ENCODE assay signal across 8 cellular contexts in genomic region chr13:91313103-91313502, GRCh38. TPM values are rescaled to one million over a fixed set of nuclear protein-coding genes. Genes with fewer than 3 reads are reported as not detected.
A peak's percentile ranks its signal among the peaks of the same experiment; 100 is the strongest.
DNase-seq lines count a peak whose midpoint lies in the region; ATAC-seq and TF ChIP-seq lines count a peak whose summit lies in the region.

No MANE protein-coding gene starts in this region.

- H3K4me1 ChIP-seq in A673 (ENCODE audit: insufficient read depth, low read length, poor library complexity, severe bottlenecking) (no peaks in the 10 kb centered on the region), Loucy (ENCODE audit: insufficient read depth, low read length, poor library complexity, severe bottlenecking) (peaks cover 4% of the 10 kb centered on the region), vagina (no peaks in the 10 kb centered on the region)

- H3K36me3 ChIP-seq in A673 (ENCODE audit: insufficient read depth, low read length, poor library complexity, severe bottlenecking), result no peaks in the 10 kb centered on the region
- H3K36me3 ChIP-seq in Loucy (ENCODE audit: insufficient read depth, low read length), result no peaks in the 10 kb centered on the region
- H3K36me3 ChIP-seq in vagina, result no peaks in the 10 kb centered on the region

- peaks cover 7% of the 10 kb centered on the region for H3K27me3 Mint-ChIP-seq in activated naive CD8-positive, alpha-beta T cell treated with anti-CD3 and anti-CD28 coated beads, Interleukin-2, amount 50 U/mL, for 24 hours

- no peaks in the 10 kb centered on the region for H3K9me2 ChIP-seq in Loucy (replicated peaks; ENCODE audit: low read depth, low read length)

- intact Hi-C loops in A673 (cut with micrococcal nuclease; ENCODE audit: unreplicated experiment) (no loop called here), vagina (cut with DNase I) (no loop called here)

- no peak overlapping the region for H3K9ac ChIP-seq in Loucy (ENCODE audit: low read depth, low read length, poor library complexity, severe bottlenecking)

- no peak overlapping the region for H3K27ac Mint-ChIP-seq in activated naive CD8-positive, alpha-beta T cell treated with anti-CD3 and anti-CD28 coated beads, Interleukin-2, amount 50 U/mL, for 24 hours

- no TSS peak for BruUV-seq in A673 (replicated peaks; lab: Mats Ljungman, UMichigan)

- CTCF ChIA-PET in A673 (lab: Charles Lee), result no interaction called here

- no peaks in the 10 kb centered on the region for H3K9me3 ChIP-seq in A673 (ENCODE audit: low read depth, low read length, poor library complexity, severe bottlenecking)
- H3K9me3 ChIP-seq in Loucy (ENCODE audit: insufficient read depth, low read depth, low read length), result no peaks in the 10 kb centered on the region
- H3K9me3 ChIP-seq in vagina, result no peaks in the 10 kb centered on the region

- no peaks in the 10 kb centered on the region for H4K20me1 ChIP-seq in Loucy (ENCODE audit: insufficient read depth, low read length, poor library complexity, severe bottlenecking)

- TF ChIP-seq POLR2A in vagina (IDR thresholded peaks at IDR 0.05), result no peak

- POLR2A ChIA-PET in A673 (lab: Charles Lee; ENCODE audit: low non-redundant PET), result no interaction called here

- peak overlapping the region; percentile 46 for H3K4me2 ChIP-seq in Loucy (ENCODE audit: low read depth, low read length, poor library complexity, severe bottlenecking)

- no peaks in the 10 kb centered on the region for H3K79me2 ChIP-seq in Loucy (ENCODE audit: insufficient read depth, low read length)

- H3K4me1 Mint-ChIP-seq in activated naive CD8-positive, alpha-beta T cell treated with anti-CD3 and anti-CD28 coated beads, Interleukin-2, amount 50 U/mL, for 24 hours, result peaks cover 14% of the 10 kb centered on the region

- peaks cover 52% of the 10 kb centered on the region for H3K27me3 ChIP-seq in A673 (replicated peaks; ENCODE audit: insufficient read depth, low read depth, low read length, poor library complexity)
- peaks cover 14% of the 10 kb centered on the region for H3K27me3 ChIP-seq in Loucy (ENCODE audit: insufficient read depth, low read length, poor library complexity, severe bottlenecking)
- H3K27me3 ChIP-seq in vagina, result no peaks in the 10 kb centered on the region

- TF ChIP-seq CTCF in A673 (conservative IDR thresholded peaks at IDR 0.05; ENCODE audit: low read depth, low read length), result peak; percentile 55
- peak; percentile 65 for TF ChIP-seq CTCF in GM10266 (IDR thresholded peaks at IDR 0.05; ENCODE audit: control insufficient read depth, insufficient read depth, low read depth, missing control alignments)
- peak; percentile 61 for TF ChIP-seq CTCF in Loucy (conservative IDR thresholded peaks at IDR 0.05; ENCODE audit: low read length)
- TF ChIP-seq CTCF in vagina (IDR thresholded peaks at IDR 0.05), result peak in 2 of 3 experiments; percentile 5 to 27

- H3K27ac ChIP-seq in A673 (ENCODE audit: low read depth, low read length, poor library complexity, severe bottlenecking), result no peak overlapping the region
- H3K27ac ChIP-seq in vagina, result no peak overlapping the region

- peak; percentile 86 for ATAC-seq in activated naive CD8-positive, alpha-beta T cell treated with anti-CD3 and anti-CD28 coated beads, Interleukin-2, amount 50 U/mL, for 24 hours

- H3K9me3 Mint-ChIP-seq in activated naive CD8-positive, alpha-beta T cell treated with anti-CD3 and anti-CD28 coated beads, Interleukin-2, amount 50 U/mL, for 24 hours, result no peaks in the 10 kb centered on the region

- peak overlapping the region; percentile 33 for H2AFZ ChIP-seq in Loucy (ENCODE audit: low read length)

- no peaks in the 10 kb centered on the region for H3K36me3 Mint-ChIP-seq in activated naive CD8-positive, alpha-beta T cell treated with anti-CD3 and anti-CD28 coated beads, Interleukin-2, amount 50 U/mL, for 24 hours (ENCODE audit: low read depth)

- H3K4me3 Mint-ChIP-seq in activated naive CD8-positive, alpha-beta T cell treated with anti-CD3 and anti-CD28 coated beads, Interleukin-2, amount 50 U/mL, for 24 hours, result peak overlapping the region; percentile 58

- no peak overlapping the region for H3K4me3 ChIP-seq in A673 (ENCODE audit: low read depth, low read length, poor library complexity, severe bottlenecking)
- peak overlapping the region; percentile 38 for H3K4me3 ChIP-seq in Loucy (ENCODE audit: low read length, poor library complexity, severe bottlenecking)
- no peak overlapping the region for H3K4me3 ChIP-seq in vagina

- H3F3A ChIP-seq in Loucy (ENCODE audit: low read depth), result no peaks in the 10 kb centered on the region

- DNase-seq in A673 (ENCODE audit: low spot score), result peak; percentile 51
- peak; percentile 9 for DNase-seq in GM10266 (ENCODE audit: extremely low spot score)
- peak; percentile 6 for DNase-seq in HCEC 1CT
- no peak for DNase-seq in activated naive CD8-positive, alpha-beta T cell treated with anti-CD3 and anti-CD28 coated beads, Interleukin-2, amount 50 U/mL, for 24 hours
- DNase-seq in kidney tubule cell (ENCODE audit: low spot score), result peak; percentile 1
- DNase-seq in vagina (ENCODE audit: extremely low spot score in 2 of 2), result no peak
- no peak for DNase-seq in Kasumi-1 (lab: John Stamatoyannopoulos, UW)

RNA-seq across cellular contexts. Expression of gene MIR17HG, which starts 34.4 kb away (rescaled TPM):
- 13.7 and 15.8 TPM in 2 replicates for total RNA-seq in A673 (2021)
- total RNA-seq in vagina, result 1.7 TPM

Comparison
In these comparisons a context has a peak if more than half of its experiments do, and no peak if none do; other contexts are left out.
1. DNase-seq: peak in A673 (single experiment), GM10266 (single experiment), HCEC 1CT (single experiment) and kidney tubule cell (single experiment); none in activated naive CD8-positive, alpha-beta T cell treated with anti-CD3 and anti-CD28 coated beads, Interleukin-2, amount 50 U/mL, for 24 hours (single experiment), vagina (0 of 2) and Kasumi-1 (0 of 2).
2. Peak in every context shown above with its lines, with median percentiles within 50 percentile points of each other: CTCF ChIP-seq.